In genomic region chr6:75203721-75204120, GRCh38 we compare ENCODE assay signal across 10 cellular contexts. TPM values are rescaled to one million over a fixed set of nuclear protein-coding genes. Genes with fewer than 3 reads are reported as not detected.
DNase-seq lines count a peak whose midpoint lies in the region; TF ChIP-seq lines count a peak whose summit lies in the region.
"Had no signal": no experiment of that assay in that cellular context is flagged by ENCODE, and none has a peak within 500 bp of the region (broad histone marks: within the 10 kb centered on the region; RNA-seq: fewer than 3 reads in every experiment).

No MANE protein-coding gene starts in this region.

- POLR2A ChIA-PET in GM10248 (lab: Yijun Ruan, JAX), result no interaction called here

- no peaks in the 10 kb centered on the region for H3K9me3 ChIP-seq in HUES48 (ENCODE audit: control insufficient read depth, insufficient read depth, low read length)
- no peaks in the 10 kb centered on the region for H3K9me3 ChIP-seq in suprapubic skin

- WGBS in suprapubic skin, result 4% methylated on average over 5 of the region's 5 CpGs

- CTCF ChIA-PET in GM10248 (lab: Yijun Ruan, JAX), result interaction anchor here (0.8 to 5.1 kb wide), 17 partner anchors 9 to 1465 kb away, joined by 3 to 42 read pairs (median 4); no protein-coding TSS in a partner anchor

- in situ Hi-C loops in astrocyte of the cerebellum (cut with HindIII; ENCODE audit: low sequenced_read_pairs), result loop anchor here (25.0 kb wide), 3 partner anchors 791 to 1241 kb away; no protein-coding TSS in a partner anchor

- H3K4me3 ChIP-seq in HUES48 (ENCODE audit: low read depth, low read length) (peak overlapping the region; percentile 83; the same call in 1 of the 2 replicates), astrocyte of the cerebellum (ENCODE audit: low read depth, low read length) (peak overlapping the region; percentile 90), suprapubic skin (peak overlapping the region; percentile 71)

- no peaks in the 10 kb centered on the region for H3K36me3 ChIP-seq in HUES48 (ENCODE audit: control insufficient read depth, insufficient read depth, low read length)
- no peaks in the 10 kb centered on the region for H3K36me3 ChIP-seq in suprapubic skin

- no peak overlapping the region for H3K9ac ChIP-seq in HUES48 (ENCODE audit: low read depth, low read length)

- no peak for TF ChIP-seq CTCF in astrocyte of the cerebellum (IDR thresholded peaks at IDR 0.05; ENCODE audit: low read depth, low read length, missing control alignments)
- no peak for TF ChIP-seq CTCF in suprapubic skin (IDR thresholded peaks at IDR 0.05)
- TF ChIP-seq CTCF in GM10248 (IDR thresholded peaks at IDR 0.05; ENCODE audit: control extremely low read depth, extremely low read depth, low read depth, missing control alignments), result no peak

- no peak overlapping the region for H3K27ac ChIP-seq in HUES48 (ENCODE audit: low read depth, low read length)
- H3K27ac ChIP-seq in suprapubic skin, result peak overlapping the region; percentile 89

- H3K27me3 ChIP-seq in HUES48 (ENCODE audit: control insufficient read depth, insufficient read depth, low read length) (peaks cover 82% of the 10 kb centered on the region), suprapubic skin (peaks cover 42% of the 10 kb centered on the region)

- no peak for TF ChIP-seq EP300 in suprapubic skin (IDR thresholded peaks at IDR 0.05)

- TF ChIP-seq POLR2A in suprapubic skin (IDR thresholded peaks at IDR 0.05), result no peak

- DNase-seq in astrocyte of the cerebellum (ENCODE audit: low read depth), result no peak
- DNase-seq in iris pigment epithelial cell (ENCODE audit: low read depth), result peak; percentile 43
- no peak for DNase-seq in suprapubic skin (ENCODE audit: low spot score in 2 of 2)
- no peak for DNase-seq in NCI-H1105 (lab: John Stamatoyannopoulos, UW)
- DNase-seq in GM10248 (ENCODE audit: extremely low spot score), result no peak
- no peak for DNase-seq in NCI-H2081 treated with DMSO at 0.1 percent for 48 hours (lab: John Stamatoyannopoulos, UW)
- DNase-seq: cerebellar nuclear complex, GF-D8, immature natural killer cell had no signal

- H3K4me1 ChIP-seq in HUES48 (ENCODE audit: control insufficient read depth, insufficient read depth, low read length), result peaks cover 36% of the 10 kb centered on the region
- peaks cover 68% of the 10 kb centered on the region for H3K4me1 ChIP-seq in suprapubic skin

RNA-seq across cellular contexts. Expression of gene COL12A1, which starts 2.1 kb away (rescaled TPM):
- 10 to 100 TPM; 41.2 to 47.2 (median 44.1) TPM for total RNA-seq in suprapubic skin

RNA-seq across cellular contexts. Expression of gene COX7A2, which starts 39.9 kb away (rescaled TPM):
- total RNA-seq in suprapubic skin, result 100 to 1,000 TPM; 110 to 303 (median 209) TPM
